ENCODE assay signal across 1 cellular context in genomic region chr10:5515948-5516761, GRCh38.
TF ChIP-seq lines count a peak whose summit lies in the region.

No MANE protein-coding gene starts in this region.

TF ChIP-seq in HepG2, 621 proteins besides CTCF, POLR2A, EP300 and RAD21 (continued from another document and continues in another):
- TF ChIP-seq ZNF687 (CRISPR knock-in tag; IDR thresholded peaks at IDR 0.05) = peak; percentile 85
- TF ChIP-seq SAP130 (CRISPR knock-in tag; IDR thresholded peaks at IDR 0.05; ENCODE audit: low read depth) = peak; percentile 32; the same call in 1 of the 2 replicates
- TF ChIP-seq ZFY (CRISPR knock-in tag; IDR thresholded peaks at IDR 0.05) = peak; percentile 27; the same call in 1 of the 2 replicates
- TF ChIP-seq, protein P1, sequence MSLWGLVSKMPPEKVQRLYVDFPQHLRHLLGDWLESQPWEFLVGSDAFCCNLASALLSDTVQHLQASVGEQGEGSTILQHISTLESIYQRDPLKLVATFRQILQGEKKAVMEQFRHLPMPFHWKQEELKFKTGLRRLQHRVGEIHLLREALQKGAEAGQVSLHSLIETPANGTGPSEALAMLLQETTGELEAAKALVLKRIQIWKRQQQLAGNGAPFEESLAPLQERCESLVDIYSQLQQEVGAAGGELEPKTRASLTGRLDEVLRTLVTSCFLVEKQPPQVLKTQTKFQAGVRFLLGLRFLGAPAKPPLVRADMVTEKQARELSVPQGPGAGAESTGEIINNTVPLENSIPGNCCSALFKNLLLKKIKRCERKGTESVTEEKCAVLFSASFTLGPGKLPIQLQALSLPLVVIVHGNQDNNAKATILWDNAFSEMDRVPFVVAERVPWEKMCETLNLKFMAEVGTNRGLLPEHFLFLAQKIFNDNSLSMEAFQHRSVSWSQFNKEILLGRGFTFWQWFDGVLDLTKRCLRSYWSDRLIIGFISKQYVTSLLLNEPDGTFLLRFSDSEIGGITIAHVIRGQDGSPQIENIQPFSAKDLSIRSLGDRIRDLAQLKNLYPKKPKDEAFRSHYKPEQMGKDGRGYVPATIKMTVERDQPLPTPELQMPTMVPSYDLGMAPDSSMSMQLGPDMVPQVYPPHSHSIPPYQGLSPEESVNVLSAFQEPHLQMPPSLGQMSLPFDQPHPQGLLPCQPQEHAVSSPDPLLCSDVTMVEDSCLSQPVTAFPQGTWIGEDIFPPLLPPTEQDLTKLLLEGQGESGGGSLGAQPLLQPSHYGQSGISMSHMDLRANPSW (CRISPR knock-in tag; IDR thresholded peaks at IDR 0.05; ENCODE audit: borderline replicate concordance) = no peak
- TF ChIP-seq SMAD3 (CRISPR knock-in tag; IDR thresholded peaks at IDR 0.05) = no peak
- TF ChIP-seq ZBTB1 (CRISPR knock-in tag; IDR thresholded peaks at IDR 0.05; ENCODE audit: borderline replicate concordance) = no peak
- TF ChIP-seq ZNF644 (CRISPR knock-in tag; IDR thresholded peaks at IDR 0.05; ENCODE audit: low read depth) = peak; percentile 48; the same call in 1 of the 2 replicates
- no peak for TF ChIP-seq ZNF343 (CRISPR knock-in tag; IDR thresholded peaks at IDR 0.05)
- no peak for TF ChIP-seq ZNF574 (CRISPR knock-in tag; IDR thresholded peaks at IDR 0.05)
- peak; percentile 74 for TF ChIP-seq GATAD2A (CRISPR knock-in tag; IDR thresholded peaks at IDR 0.05)
- TF ChIP-seq SOX6 (IDR thresholded peaks at IDR 0.05) = no peak
- TF ChIP-seq SOX6 (CRISPR knock-in tag; IDR thresholded peaks at IDR 0.05) = peak; percentile 17; the same call in 1 of the 2 replicates
- peak; percentile 50; the same call in 1 of the 2 replicates for TF ChIP-seq ZNF331 (CRISPR knock-in tag; IDR thresholded peaks at IDR 0.05)
- TF ChIP-seq FOXO4 (CRISPR knock-in tag; conservative IDR thresholded peaks at IDR 0.05) = 0 out of 2 replicates have a peak, but pooled peaks have one; percentile 79
- TF ChIP-seq ELF3 (CRISPR knock-in tag; IDR thresholded peaks at IDR 0.05) = peak; percentile 52
- TF ChIP-seq ETV5 (CRISPR knock-in tag; IDR thresholded peaks at IDR 0.05; ENCODE audit: borderline replicate concordance) = no peak
- peak; percentile 54 for TF ChIP-seq TEAD3 (CRISPR knock-in tag; optimal IDR thresholded peaks at IDR 0.05; ENCODE audit: borderline replicate concordance)
- TF ChIP-seq FOSL2 (CRISPR knock-in tag; IDR thresholded peaks at IDR 0.05) = 0 out of 2 replicates have a peak, but pooled peaks have one; percentile 34
- TF ChIP-seq ZGPAT (CRISPR knock-in tag; IDR thresholded peaks at IDR 0.05) = no peak
- TF ChIP-seq ZNF558 (CRISPR knock-in tag; IDR thresholded peaks at IDR 0.05; ENCODE audit: borderline replicate concordance) = no peak
- no peak for TF ChIP-seq ISX (CRISPR knock-in tag; conservative IDR thresholded peaks at IDR 0.05)
- TF ChIP-seq HNF4A (CRISPR knock-in tag; IDR thresholded peaks at IDR 0.05) = 0 out of 2 replicates have a peak, but pooled peaks have one; percentile 16
- TF ChIP-seq, protein P2, sequence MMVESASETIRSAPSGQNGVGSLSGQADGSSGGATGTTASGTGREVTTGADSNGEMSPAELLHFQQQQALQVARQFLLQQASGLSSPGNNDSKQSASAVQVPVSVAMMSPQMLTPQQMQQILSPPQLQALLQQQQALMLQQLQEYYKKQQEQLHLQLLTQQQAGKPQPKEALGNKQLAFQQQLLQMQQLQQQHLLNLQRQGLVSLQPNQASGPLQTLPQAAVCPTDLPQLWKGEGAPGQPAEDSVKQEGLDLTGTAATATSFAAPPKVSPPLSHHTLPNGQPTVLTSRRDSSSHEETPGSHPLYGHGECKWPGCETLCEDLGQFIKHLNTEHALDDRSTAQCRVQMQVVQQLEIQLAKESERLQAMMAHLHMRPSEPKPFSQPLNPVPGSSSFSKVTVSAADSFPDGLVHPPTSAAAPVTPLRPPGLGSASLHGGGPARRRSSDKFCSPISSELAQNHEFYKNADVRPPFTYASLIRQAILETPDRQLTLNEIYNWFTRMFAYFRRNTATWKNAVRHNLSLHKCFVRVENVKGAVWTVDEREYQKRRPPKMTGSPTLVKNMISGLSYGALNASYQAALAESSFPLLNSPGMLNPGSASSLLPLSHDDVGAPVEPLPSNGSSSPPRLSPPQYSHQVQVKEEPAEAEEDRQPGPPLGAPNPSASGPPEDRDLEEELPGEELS (CRISPR knock-in tag; IDR thresholded peaks at IDR 0.05) = peak; percentile 54
- TF ChIP-seq SOX13 (IDR thresholded peaks at IDR 0.05) = no peak
- TF ChIP-seq SOX13 (CRISPR knock-in tag; conservative IDR thresholded peaks at IDR 0.05 in 1 of 2, IDR thresholded peaks at IDR 0.05 in 1 of 2) = peak in 1 of 2 experiments; percentile 61; a peak in 2 of 4 replicates
- TF ChIP-seq ZNF773 (CRISPR knock-in tag; IDR thresholded peaks at IDR 0.05; ENCODE audit: borderline replicate concordance) = no peak
- TF ChIP-seq CREM (IDR thresholded peaks at IDR 0.05) = peak; percentile 17; the same call in 1 of the 2 replicates
- TF ChIP-seq CREM (CRISPR knock-in tag; IDR thresholded peaks at IDR 0.05) = no peak
- no peak for TF ChIP-seq NR2F6 (IDR thresholded peaks at IDR 0.05)
- TF ChIP-seq NR2F6 (CRISPR knock-in tag; IDR thresholded peaks at IDR 0.05) = no peak; the same call in 1 of the 2 replicates
- no peak for TF ChIP-seq HNRNPL (IDR thresholded peaks at IDR 0.05; ENCODE audit: low read depth, low read length)
- no peak for TF ChIP-seq NCOA5 (CRISPR knock-in tag; IDR thresholded peaks at IDR 0.05)
- no peak for TF ChIP-seq MBD4 (IDR thresholded peaks at IDR 0.05; ENCODE audit: borderline replicate concordance, low read length)
- TF ChIP-seq ZNF382 (CRISPR knock-in tag; IDR thresholded peaks at IDR 0.05; ENCODE audit: borderline replicate concordance) = no peak
- TF ChIP-seq, protein P3, sequence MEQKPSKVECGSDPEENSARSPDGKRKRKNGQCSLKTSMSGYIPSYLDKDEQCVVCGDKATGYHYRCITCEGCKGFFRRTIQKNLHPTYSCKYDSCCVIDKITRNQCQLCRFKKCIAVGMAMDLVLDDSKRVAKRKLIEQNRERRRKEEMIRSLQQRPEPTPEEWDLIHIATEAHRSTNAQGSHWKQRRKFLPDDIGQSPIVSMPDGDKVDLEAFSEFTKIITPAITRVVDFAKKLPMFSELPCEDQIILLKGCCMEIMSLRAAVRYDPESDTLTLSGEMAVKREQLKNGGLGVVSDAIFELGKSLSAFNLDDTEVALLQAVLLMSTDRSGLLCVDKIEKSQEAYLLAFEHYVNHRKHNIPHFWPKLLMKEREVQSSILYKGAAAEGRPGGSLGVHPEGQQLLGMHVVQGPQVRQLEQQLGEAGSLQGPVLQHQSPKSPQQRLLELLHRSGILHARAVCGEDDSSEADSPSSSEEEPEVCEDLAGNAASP (CRISPR knock-in tag; IDR thresholded peaks at IDR 0.05; ENCODE audit: borderline replicate concordance) = peak; percentile 38; the same call in 1 of the 2 replicates
- 0 out of 2 replicates have a peak, but pooled peaks have one; percentile 46 for TF ChIP-seq MIXL1 (CRISPR knock-in tag; IDR thresholded peaks at IDR 0.05)
- no peak for TF ChIP-seq NBN (conservative IDR thresholded peaks at IDR 0.05)
- TF ChIP-seq, protein P4, sequence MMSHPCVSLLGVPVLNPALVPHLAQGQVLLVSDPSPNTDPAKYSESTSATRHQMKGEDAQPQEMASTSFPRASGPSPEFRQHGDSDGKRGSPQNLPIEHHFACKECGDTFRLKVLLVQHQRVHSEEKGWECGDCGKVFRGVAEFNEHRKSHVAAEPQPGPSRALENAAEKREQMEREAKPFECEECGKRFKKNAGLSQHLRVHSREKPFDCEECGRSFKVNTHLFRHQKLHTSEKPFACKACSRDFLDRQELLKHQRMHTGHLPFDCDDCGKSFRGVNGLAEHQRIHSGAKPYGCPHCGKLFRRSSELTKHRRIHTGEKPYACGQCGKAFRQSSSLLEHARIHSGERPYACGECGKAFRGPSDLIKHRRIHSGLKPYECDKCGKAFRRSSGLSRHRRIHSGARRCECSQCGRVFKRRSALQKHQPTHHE (CRISPR knock-in tag; IDR thresholded peaks at IDR 0.05; ENCODE audit: borderline replicate concordance) = no peak
- TF ChIP-seq, protein P5, sequence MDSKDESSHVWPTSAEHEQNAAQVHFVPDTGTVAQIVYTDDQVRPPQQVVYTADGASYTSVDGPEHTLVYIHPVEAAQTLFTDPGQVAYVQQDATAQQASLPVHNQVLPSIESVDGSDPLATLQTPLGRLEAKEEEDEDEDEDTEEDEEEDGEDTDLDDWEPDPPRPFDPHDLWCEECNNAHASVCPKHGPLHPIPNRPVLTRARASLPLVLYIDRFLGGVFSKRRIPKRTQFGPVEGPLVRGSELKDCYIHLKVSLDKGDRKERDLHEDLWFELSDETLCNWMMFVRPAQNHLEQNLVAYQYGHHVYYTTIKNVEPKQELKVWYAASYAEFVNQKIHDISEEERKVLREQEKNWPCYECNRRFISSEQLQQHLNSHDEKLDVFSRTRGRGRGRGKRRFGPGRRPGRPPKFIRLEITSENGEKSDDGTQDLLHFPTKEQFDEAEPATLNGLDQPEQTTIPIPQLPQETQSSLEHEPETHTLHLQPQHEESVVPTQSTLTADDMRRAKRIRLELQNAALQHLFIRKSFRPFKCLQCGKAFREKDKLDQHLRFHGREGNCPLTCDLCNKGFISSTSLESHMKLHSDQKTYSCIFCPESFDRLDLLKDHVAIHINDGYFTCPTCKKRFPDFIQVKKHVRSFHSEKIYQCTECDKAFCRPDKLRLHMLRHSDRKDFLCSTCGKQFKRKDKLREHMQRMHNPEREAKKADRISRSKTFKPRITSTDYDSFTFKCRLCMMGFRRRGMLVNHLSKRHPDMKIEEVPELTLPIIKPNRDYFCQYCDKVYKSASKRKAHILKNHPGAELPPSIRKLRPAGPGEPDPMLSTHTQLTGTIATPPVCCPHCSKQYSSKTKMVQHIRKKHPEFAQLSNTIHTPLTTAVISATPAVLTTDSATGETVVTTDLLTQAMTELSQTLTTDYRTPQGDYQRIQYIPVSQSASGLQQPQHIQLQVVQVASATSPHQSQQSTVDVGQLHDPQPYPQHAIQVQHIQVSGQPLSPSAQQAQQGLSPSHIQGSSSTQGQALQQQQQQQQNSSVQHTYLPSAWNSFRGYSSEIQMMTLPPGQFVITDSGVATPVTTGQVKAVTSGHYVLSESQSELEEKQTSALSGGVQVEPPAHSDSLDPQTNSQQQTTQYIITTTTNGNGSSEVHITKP (CRISPR knock-in tag; IDR thresholded peaks at IDR 0.05; ENCODE audit: low read depth) = no peak
- TF ChIP-seq DPF2 (CRISPR knock-in tag; IDR thresholded peaks at IDR 0.05; ENCODE audit: borderline replicate concordance, low read depth) = 0 out of 2 replicates have a peak, but pooled peaks have one; percentile 21
